Comparison of ENCODE assay signal across 24 cellular contexts in genomic region chr2:108199726-108200125, GRCh38. TPM values are rescaled to one million over a fixed set of nuclear protein-coding genes. Genes with fewer than 3 reads are reported as not detected.
DNase-seq lines count a peak whose midpoint lies in the region; ATAC-seq and TF ChIP-seq lines count a peak whose summit lies in the region.
"Had no signal": no experiment of that assay in that cellular context is flagged by ENCODE, and none has a peak within 500 bp of the region (broad histone marks: within the 10 kb centered on the region; RNA-seq: fewer than 3 reads in every experiment).

No MANE protein-coding gene starts in this region.

- ATAC-seq in PC-3 = peak; percentile 35
- no peak for ATAC-seq in HG03045 (IDR thresholded peaks at IDR 0.05; ENCODE audit: unreplicated experiment)
- no peak for ATAC-seq in GM19452 (IDR thresholded peaks at IDR 0.05; ENCODE audit: unreplicated experiment)
- ATAC-seq: activated CD8-positive, alpha-beta T cell treated with anti-CD3 and anti-CD28 coated beads, Interleukin-2, amount 10 ng/mL, durations not matched to agents 7 days and 5 days; K562; stimulated activated naive CD8-positive, alpha-beta T cell treated with anti-CD3 and anti-CD28 coated beads, Interleukin-15, amount 100 ng/mL, for 72 hours; T-cell had no signal

- no peaks in the 10 kb centered on the region for H3K79me2 ChIP-seq in PC-3 (ENCODE audit: low read length)
- H3K79me2 ChIP-seq: hepatocyte had no signal

- H3K27me3 ChIP-seq in PC-3 (ENCODE audit: low read length) = no peaks in the 10 kb centered on the region
- H3K27me3 ChIP-seq: cardiac muscle cell, hepatocyte, tibial artery had no signal

- intact Hi-C loops in PC-3 (cut with micrococcal nuclease) = no loop called here
- intact Hi-C loops in head of caudate nucleus (cut with DNase I) = no loop called here

- H3K36me3 ChIP-seq in PC-3 (ENCODE audit: low read depth, low read length) = no peaks in the 10 kb centered on the region; the same call in 1 of the 2 replicates
- H3K36me3 ChIP-seq: cardiac muscle cell, tibial artery had no signal

- no peaks in the 10 kb centered on the region for H4K20me1 ChIP-seq in PC-3 (ENCODE audit: low read length)

- H3K4me1 ChIP-seq in PC-3 (ENCODE audit: insufficient read depth, low read length) = peaks cover under 1% of the 10 kb centered on the region
- H3K4me1 ChIP-seq: tibial artery had no signal

- peak; percentile 41 for DNase-seq in HCEC 1CT
- peak; percentile 60 for DNase-seq in PC-3
- no peak for DNase-seq in epithelial cell of prostate (ENCODE audit: low read depth, low spot score)
- DNase-seq in non-pigmented ciliary epithelial cell (ENCODE audit: low read depth) = peak; percentile 40
- DNase-seq in head of caudate nucleus = no peak
- DNase-seq: activated CD4-positive, alpha-beta T cell treated with anti-CD3 and anti-CD28 coated beads for 1 hour; activated CD8-positive, alpha-beta T cell treated with anti-CD3 and anti-CD28 coated beads, Interleukin-2, amount 10 ng/mL, durations not matched to agents 7 days and 5 days; activated gamma-delta T cell treated with Interleukin-2 at 50 U/mL for 16 hours; AML-193; NCI-H748 treated with DMSO at 0.1 percent for 48 hours; SIG-M5; stimulated activated CD4-positive, alpha-beta T cell treated with anti-CD3 and anti-CD28 coated beads, Interleukin-12 subunit alpha, Interleukin-12 subunit beta, amount 100 ng/mL, for 4 hours; stimulated activated naive CD8-positive, alpha-beta T cell treated with anti-CD3 and anti-CD28 coated beads, Interleukin-15, amount 100 ng/mL, for 72 hours; T-cell; tibial artery had no signal

- no peaks in the 10 kb centered on the region for H3F3A ChIP-seq in PC-3 (ENCODE audit: low read length, unreplicated experiment)

- H3K9me2 ChIP-seq in PC-3 (replicated peaks; ENCODE audit: low read length) = no peaks in the 10 kb centered on the region

- POLR2A ChIA-PET in PC-3 (lab: Charles Lee; ENCODE audit: unreplicated experiment) = no interaction called here

- H3K4me3 ChIP-seq in PC-3 (ENCODE audit: low read length) = no peak overlapping the region
- H3K4me3 ChIP-seq: cardiac muscle cell, hepatocyte, K562, lung, tibial artery had no signal

- no peak overlapping the region for H3K4me2 ChIP-seq in PC-3 (ENCODE audit: low read length)
- H3K4me2 ChIP-seq: hepatocyte had no signal

- CTCF ChIA-PET in PC-3 (lab: Charles Lee) = no interaction called here

- no peak for TF ChIP-seq CTCF in PC-3 (conservative IDR thresholded peaks at IDR 0.05; ENCODE audit: low read depth, low read length)

- BruUV-seq in PC-3 (replicated peaks; lab: Mats Ljungman, UMichigan) = no TSS peak

- H3K27ac ChIP-seq in PC-3 (ENCODE audit: low read length) (no peak overlapping the region), epithelial cell of prostate (peak overlapping the region; percentile 48)
- H3K27ac ChIP-seq: cardiac muscle cell, hepatocyte, HL-60, tibial artery had no signal

- no peak overlapping the region for H3K9ac ChIP-seq in PC-3 (ENCODE audit: low read length)

- peaks cover 3% of the 10 kb centered on the region for H3K9me3 ChIP-seq in PC-3 (ENCODE audit: low read length)
- H3K9me3 ChIP-seq: tibial artery had no signal

- H2AFZ ChIP-seq in PC-3 (ENCODE audit: low read length) = no peak overlapping the region
- H2AFZ ChIP-seq: hepatocyte had no signal

RNA-seq across cellular contexts. Expression of gene SULT1C3, which starts 40.0 kb away (rescaled TPM):
- not detected in 2 replicates for total RNA-seq in PC-3 (2014; rRNA removed)
- total RNA-seq: activated CD8-positive, alpha-beta T cell treated with anti-CD3 and anti-CD28 coated beads, Interleukin-2, amount 10 ng/mL, durations not matched to agents 7 days and 5 days; cardiac muscle cell; H1; K562; lung; omental fat pad; T-cell had no signal

Comparison
In these comparisons a context has a peak if more than half of its experiments do, and no peak if none do; other contexts are left out.
1. DNase-seq: peak in HCEC 1CT (single experiment), PC-3 (single experiment) and non-pigmented ciliary epithelial cell (single experiment); none in epithelial cell of prostate (single experiment) and head of caudate nucleus (0 of 42).